ENCODE assay signal across 26 cellular contexts in the genomic region with DNA sequence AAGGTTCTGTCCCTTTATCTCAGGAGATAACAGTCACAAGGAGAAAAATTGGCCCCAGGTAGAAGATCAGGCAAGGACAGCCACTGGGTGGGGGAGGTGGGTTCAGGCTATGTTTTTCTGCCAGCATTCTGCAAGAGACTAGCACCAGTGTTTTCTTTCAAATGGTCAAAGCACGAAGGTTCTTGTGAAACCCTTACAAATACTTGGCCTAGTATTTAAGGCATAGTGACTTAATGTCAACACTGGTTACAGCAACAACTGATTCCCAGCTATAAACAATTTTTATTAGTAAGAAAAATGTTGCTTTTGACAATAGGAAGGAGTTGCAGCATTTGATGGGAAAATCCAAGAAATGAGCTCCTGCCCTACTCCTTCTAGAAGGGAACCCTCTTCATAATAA.
A peak's percentile ranks its signal among the peaks of the same experiment; 100 is the strongest.
DNase-seq lines count a peak whose midpoint lies in the region; FAIRE-seq and TF ChIP-seq lines count a peak whose summit lies in the region.
"Had no signal": no experiment of that assay in that cellular context is flagged by ENCODE, and none has a peak within 500 bp of the region (broad histone marks: within the 10 kb centered on the region; RNA-seq: fewer than 3 reads in every experiment).

No MANE protein-coding gene starts in this region.

- POLR2A ChIA-PET in BJ (lab: Charles Lee) = interaction anchor here (0.7 kb wide), 1 partner anchor 19 kb away, joined by 3 read pairs; no protein-coding TSS in a partner anchor

- TF ChIP-seq CTCF in BJ (IDR thresholded peaks at IDR 0.05; ENCODE audit: insufficient read depth, low read depth, low read length) (no peak), fibroblast of villous mesenchyme (IDR thresholded peaks at IDR 0.05; ENCODE audit: insufficient read depth, low read depth, low read length) (no peak)

- no peak for FAIRE-seq in urothelium cell line (lab: Jason Lieb, UNC)
- FAIRE-seq: colon, frontal cortex had no signal

- no peak overlapping the region for H3K9ac ChIP-seq in adipocyte (ENCODE audit: low read length)

- H3K4me1 ChIP-seq in adipocyte (ENCODE audit: control insufficient read depth, insufficient read depth, low read length) = peaks cover 18% of the 10 kb centered on the region
- H3K4me1 ChIP-seq: ascending aorta, testis had no signal

- DNase-seq in BJ (ENCODE audit: low read depth) (peak; percentile 63), adipocyte (ENCODE audit: low read depth) (peak; percentile 90), fibroblast of villous mesenchyme (ENCODE audit: low read depth) (peak; percentile 59), stromal cell of bone marrow (ENCODE audit: low read depth) (peak; percentile 5), NCI-H524 treated with DMSO at 0.1 percent for 48 hours (lab: John Stamatoyannopoulos, UW) (no peak), NAMALWA (ENCODE audit: low spot score) (no peak), urothelium cell line (ENCODE audit: low spot score) (no peak)
- DNase-seq: ACHN; activated CD4-positive, alpha-beta T cell treated with anti-CD3 and anti-CD28 coated beads for 48 hours; activated naive CD4-positive, alpha-beta T cell treated with anti-CD3 and anti-CD28 coated beads, Interleukin-2, amount 50 U/mL, for 16 hours; DMS79; effector CD4-positive, alpha-beta T cell; GF-D8; HFFc6; NCI-H1092 treated with DMSO at 0.1 percent for 48 hours; NCI-H187; NCI-H510A treated with DMSO at 0.1 percent for 48 hours; right cardiac atrium; stimulated activated CD4-positive, alpha-beta T cell treated with anti-CD3 and anti-CD28 coated beads, Interleukin-1b, Interleukin-23, amount 100 ng/mL, for 48 hours; stimulated activated naive CD8-positive, alpha-beta T cell treated with anti-CD3 and anti-CD28 coated beads, Interleukin-15, Interleukin-2, amounts not matched to agents 100 U/mL and 50 U/mL, for 24 hours; T-cell; testis had no signal

- H3K27me3 ChIP-seq in BJ (ENCODE audit: control insufficient read depth, insufficient read depth, low read length) = no peaks in the 10 kb centered on the region
- H3K27me3 ChIP-seq in adipocyte (replicated peaks; ENCODE audit: control insufficient read depth, insufficient read depth, low read length) = no peaks in the 10 kb centered on the region
- H3K27me3 ChIP-seq: ascending aorta, testis had no signal

- H3K36me3 ChIP-seq in BJ (ENCODE audit: control insufficient read depth, insufficient read depth, low read length) (no peaks in the 10 kb centered on the region), adipocyte (ENCODE audit: control insufficient read depth, insufficient read depth, low read length, severe bottlenecking) (no peaks in the 10 kb centered on the region)
- H3K36me3 ChIP-seq: ascending aorta had no signal

- H3K4me3 ChIP-seq in BJ (ENCODE audit: low read depth, low read length) (no peak overlapping the region), adipocyte (ENCODE audit: low read length) (no peak overlapping the region), fibroblast of villous mesenchyme (ENCODE audit: low read depth, low read length) (no peak overlapping the region)
- H3K4me3 ChIP-seq: ascending aorta, GM23338, testis had no signal

- H3K9me3 ChIP-seq in adipocyte (ENCODE audit: control insufficient read depth, low read length) = no peaks in the 10 kb centered on the region
- H3K9me3 ChIP-seq: ascending aorta, testis had no signal

- CTCF ChIA-PET in BJ (lab: Yijun Ruan, JAX) = interaction anchor here (0.9 kb wide), 1 partner anchor 25 kb away, joined by 3 read pairs; no protein-coding TSS in a partner anchor

Comparison
In these comparisons a context has a peak if more than half of its experiments do, and no peak if none do; other contexts are left out.
1. DNase-seq: peak in BJ (single experiment), adipocyte (single experiment), fibroblast of villous mesenchyme (single experiment) and stromal cell of bone marrow (single experiment); none in NCI-H524 treated with DMSO at 0.1 percent for 48 hours (single experiment), NAMALWA (single experiment) and urothelium cell line (single experiment).